Comparison of ENCODE assay signal across 13 cellular contexts in the genomic region with DNA sequence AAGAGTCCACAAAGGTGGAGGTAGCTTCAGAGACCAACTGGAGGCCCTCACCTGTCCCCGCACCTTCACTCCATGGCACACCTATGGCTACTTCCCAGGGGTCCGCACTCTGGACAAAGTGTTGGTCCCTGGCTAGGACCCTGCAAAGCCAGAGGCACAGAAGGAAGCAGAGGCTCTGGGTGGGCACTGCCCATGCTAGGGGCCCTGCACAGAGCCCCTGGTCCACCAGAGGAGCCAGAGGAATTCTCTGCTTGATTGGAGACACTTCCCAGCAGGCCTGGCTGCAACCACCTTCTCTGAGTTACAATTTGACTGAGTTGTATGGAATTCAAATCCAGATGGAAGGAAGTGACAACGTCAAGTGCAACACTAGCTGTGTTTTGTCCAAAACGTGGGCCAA. TPM values are rescaled to one million over a fixed set of nuclear protein-coding genes. Genes with fewer than 3 reads are reported as not detected.
DNase-seq lines count a peak whose midpoint lies in the region; ATAC-seq and TF ChIP-seq lines count a peak whose summit lies in the region.
"Had no signal": no experiment of that assay in that cellular context is flagged by ENCODE, and none has a peak within 500 bp of the region (broad histone marks: within the 10 kb centered on the region; RNA-seq: fewer than 3 reads in every experiment).

No MANE protein-coding gene starts in this region.

- H3K9me3 Mint-ChIP-seq in CD4-positive, CD25-positive, alpha-beta regulatory T cell = no peaks in the 10 kb centered on the region
- no peaks in the 10 kb centered on the region for H3K9me3 Mint-ChIP-seq in GM23338
- H3K9me3 Mint-ChIP-seq in dendritic cell treated with granulocyte-macrophage colony-stimulating factor and Interleukin-4, amounts not matched to agents 40 ng/mL and 50 ng/mL, for 4 days = no peaks in the 10 kb centered on the region
- no peaks in the 10 kb centered on the region for H3K9me3 Mint-ChIP-seq in activated CD8-positive, alpha-beta T cell treated with anti-CD3 and anti-CD28 coated beads, Interleukin-2, amount 10 ng/mL, durations not matched to agents 7 days and 5 days (ENCODE audit: insufficient read depth)

- H3K36me3 Mint-ChIP-seq in CD4-positive, CD25-positive, alpha-beta regulatory T cell = no peaks in the 10 kb centered on the region
- peaks cover 6% of the 10 kb centered on the region for H3K36me3 Mint-ChIP-seq in GM23338 (ENCODE audit: low read depth)
- H3K36me3 Mint-ChIP-seq in dendritic cell treated with granulocyte-macrophage colony-stimulating factor and Interleukin-4, amounts not matched to agents 40 ng/mL and 50 ng/mL, for 4 days (ENCODE audit: low read depth) = peaks cover 20% of the 10 kb centered on the region
- peaks cover 11% of the 10 kb centered on the region for H3K36me3 Mint-ChIP-seq in activated CD8-positive, alpha-beta T cell treated with anti-CD3 and anti-CD28 coated beads, Interleukin-2, amount 10 ng/mL, durations not matched to agents 7 days and 5 days (ENCODE audit: low read depth)

- H3K27ac Mint-ChIP-seq in CD4-positive, CD25-positive, alpha-beta regulatory T cell = no peak overlapping the region
- no peak overlapping the region for H3K27ac Mint-ChIP-seq in GM23338
- peak overlapping the region; percentile 86 for H3K27ac Mint-ChIP-seq in dendritic cell treated with granulocyte-macrophage colony-stimulating factor and Interleukin-4, amounts not matched to agents 40 ng/mL and 50 ng/mL, for 4 days
- no peak overlapping the region for H3K27ac Mint-ChIP-seq in activated CD8-positive, alpha-beta T cell treated with anti-CD3 and anti-CD28 coated beads, Interleukin-2, amount 10 ng/mL, durations not matched to agents 7 days and 5 days

- no peaks in the 10 kb centered on the region for H3K9me3 ChIP-seq in CD4-positive, CD25-positive, alpha-beta regulatory T cell (ENCODE audit: control insufficient read depth in 2 of 2, low read length in 2 of 2)
- H3K9me3 ChIP-seq in osteoblast (ENCODE audit: low read depth, low read length) (no peaks in the 10 kb centered on the region), MM.1S (replicated peaks; ENCODE audit: insufficient read depth, low read length) (no peaks in the 10 kb centered on the region)

- H3K9me2 ChIP-seq in GM23338 (ENCODE audit: insufficient read depth) = no peaks in the 10 kb centered on the region
- H3K9me2 ChIP-seq in MM.1S (replicated peaks; ENCODE audit: insufficient read depth, low read length) = no peaks in the 10 kb centered on the region

- no peak overlapping the region for H3K27ac ChIP-seq in CD4-positive, CD25-positive, alpha-beta regulatory T cell (ENCODE audit: insufficient read depth, low read length, poor library complexity, severe bottlenecking)
- H3K27ac ChIP-seq in GM23338 (ENCODE audit: low read depth) (no peak overlapping the region), osteoblast (ENCODE audit: low read depth, low read length) (no peak overlapping the region), MM.1S (ENCODE audit: low read length) (no peak overlapping the region)
- H3K27ac ChIP-seq: HL-60 had no signal

- intact Hi-C loops in dendritic cell treated with granulocyte-macrophage colony-stimulating factor and Interleukin-4, amounts not matched to agents 40 ng/mL and 50 ng/mL, for 4 days (cut with micrococcal nuclease) = no loop called here

- H2AFZ ChIP-seq in GM23338 = no peak overlapping the region
- no peak overlapping the region for H2AFZ ChIP-seq in osteoblast (ENCODE audit: low read length)
- no peak overlapping the region for H2AFZ ChIP-seq in MM.1S (ENCODE audit: low read length)

- H3K4me3 ChIP-seq in CD4-positive, CD25-positive, alpha-beta regulatory T cell (ENCODE audit: low read depth, low read length) = no peak overlapping the region
- no peak overlapping the region for H3K4me3 ChIP-seq in GM23338
- no peak overlapping the region for H3K4me3 ChIP-seq in osteoblast (ENCODE audit: insufficient read depth, low read length)
- H3K4me3 ChIP-seq in MM.1S (ENCODE audit: low read length) = no peak overlapping the region

- H3K4me3 Mint-ChIP-seq in CD4-positive, CD25-positive, alpha-beta regulatory T cell = peak overlapping the region; percentile 43 to 71 (median 63)
- no peak overlapping the region for H3K4me3 Mint-ChIP-seq in GM23338
- H3K4me3 Mint-ChIP-seq in dendritic cell treated with granulocyte-macrophage colony-stimulating factor and Interleukin-4, amounts not matched to agents 40 ng/mL and 50 ng/mL, for 4 days = peak overlapping the region; percentile 4
- H3K4me3 Mint-ChIP-seq in activated CD8-positive, alpha-beta T cell treated with anti-CD3 and anti-CD28 coated beads, Interleukin-2, amount 10 ng/mL, durations not matched to agents 7 days and 5 days = no peak overlapping the region

- H3K9ac ChIP-seq in MM.1S (ENCODE audit: low read length) = no peak overlapping the region

- H4K20me1 ChIP-seq in GM23338 (replicated peaks; ENCODE audit: insufficient read depth) (no peaks in the 10 kb centered on the region; the same call in 1 of the 2 replicates), osteoblast (ENCODE audit: insufficient read depth, low read length) (peaks cover 13% of the 10 kb centered on the region), MM.1S (ENCODE audit: insufficient read depth, low read length) (no peaks in the 10 kb centered on the region)

- H3K4me2 ChIP-seq in GM23338 (no peak overlapping the region), osteoblast (ENCODE audit: insufficient read depth, low read length) (no peak overlapping the region), MM.1S (ENCODE audit: low read depth, low read length) (no peak overlapping the region)

- no peaks in the 10 kb centered on the region for H3K4me1 ChIP-seq in CD4-positive, CD25-positive, alpha-beta regulatory T cell (ENCODE audit: control insufficient read depth, insufficient read depth, low read length, poor library complexity, severe bottlenecking)
- H3K4me1 ChIP-seq in GM23338 (ENCODE audit: insufficient read depth) = peaks cover 11% of the 10 kb centered on the region; the same call in 1 of the 2 replicates
- H3K4me1 ChIP-seq in osteoblast (ENCODE audit: insufficient read depth, low read length) = no peaks in the 10 kb centered on the region
- peaks cover 9% of the 10 kb centered on the region; the same call in 1 of the 2 replicates for H3K4me1 ChIP-seq in MM.1S (ENCODE audit: low read length)

- H3K27me3 Mint-ChIP-seq in CD4-positive, CD25-positive, alpha-beta regulatory T cell = peaks cover 7% of the 10 kb centered on the region
- H3K27me3 Mint-ChIP-seq in GM23338 (ENCODE audit: insufficient read depth, low read depth, poor library complexity) = peaks cover 15% of the 10 kb centered on the region
- H3K27me3 Mint-ChIP-seq in dendritic cell treated with granulocyte-macrophage colony-stimulating factor and Interleukin-4, amounts not matched to agents 40 ng/mL and 50 ng/mL, for 4 days = peaks cover 7% of the 10 kb centered on the region
- H3K27me3 Mint-ChIP-seq in activated CD8-positive, alpha-beta T cell treated with anti-CD3 and anti-CD28 coated beads, Interleukin-2, amount 10 ng/mL, durations not matched to agents 7 days and 5 days (ENCODE audit: low read depth) = peaks cover 17% of the 10 kb centered on the region

- POLR2A ChIA-PET in activated CD8-positive, alpha-beta T cell treated with anti-CD3 and anti-CD28 coated beads, Interleukin-2, amount 10 ng/mL, durations not matched to agents 7 days and 5 days (lab: Charles Lee) = no interaction called here

- CTCF ChIA-PET in activated CD8-positive, alpha-beta T cell treated with anti-CD3 and anti-CD28 coated beads, Interleukin-2, amount 10 ng/mL, durations not matched to agents 7 days and 5 days (lab: Charles Lee) = interaction anchor here (1.4 kb wide), 1 partner anchor 30 kb away, joined by 4 read pairs; the partner anchor contains the start of gene FAAP20

- peaks cover 0 to 6% (median 0%) of the 10 kb centered on the region in 4 donors for H3K4me1 Mint-ChIP-seq in CD4-positive, CD25-positive, alpha-beta regulatory T cell
- H3K4me1 Mint-ChIP-seq in GM23338 = peaks cover 7% of the 10 kb centered on the region
- H3K4me1 Mint-ChIP-seq in dendritic cell treated with granulocyte-macrophage colony-stimulating factor and Interleukin-4, amounts not matched to agents 40 ng/mL and 50 ng/mL, for 4 days (ENCODE audit: low read depth) = peaks cover 49% of the 10 kb centered on the region
- H3K4me1 Mint-ChIP-seq in activated CD8-positive, alpha-beta T cell treated with anti-CD3 and anti-CD28 coated beads, Interleukin-2, amount 10 ng/mL, durations not matched to agents 7 days and 5 days (ENCODE audit: low read depth) = peaks cover 10% of the 10 kb centered on the region

- H3K79me2 ChIP-seq in GM23338 (replicated peaks; ENCODE audit: insufficient read depth) (peaks cover 13% of the 10 kb centered on the region), osteoblast (ENCODE audit: insufficient read depth, low read length) (peaks cover 17% of the 10 kb centered on the region), MM.1S (ENCODE audit: low read length) (peaks cover 12% of the 10 kb centered on the region)

- H3K36me3 ChIP-seq in CD4-positive, CD25-positive, alpha-beta regulatory T cell (ENCODE audit: control insufficient read depth, insufficient read depth, low read length) = no peaks in the 10 kb centered on the region
- H3K36me3 ChIP-seq in GM23338 (ENCODE audit: insufficient read depth) (no peaks in the 10 kb centered on the region), osteoblast (ENCODE audit: insufficient read depth, low read length) (peaks cover 7% of the 10 kb centered on the region), MM.1S (replicated peaks; ENCODE audit: insufficient read depth, low read length) (no peaks in the 10 kb centered on the region)

- no peak for TF ChIP-seq CTCF in GM23338 (conservative IDR thresholded peaks at IDR 0.05; ENCODE audit: low read depth in 2 of 2)
- no peak for TF ChIP-seq CTCF in osteoblast (IDR thresholded peaks at IDR 0.05; ENCODE audit: extremely low read depth, low read depth, low read length)
- TF ChIP-seq CTCF in MM.1S (IDR thresholded peaks at IDR 0.05; ENCODE audit: low read length) = no peak

- no peak for DNase-seq in CD4-positive, CD25-positive, alpha-beta regulatory T cell
- DNase-seq in GM23338 (ENCODE audit: low spot score) = peak; percentile 1
- DNase-seq in osteoblast (ENCODE audit: insufficient read length, low spot score, missing footprints) = peak; percentile 87
- DNase-seq in DMS79 (lab: John Stamatoyannopoulos, UW) = no peak
- no peak for DNase-seq in activated CD8-positive, alpha-beta T cell treated with anti-CD3 and anti-CD28 coated beads, Interleukin-2, amount 10 ng/mL, durations not matched to agents 7 days and 5 days
- no peak for DNase-seq in MM.1S
- DNase-seq: H7, KG1, NCI-H1092, NCI-H446, NCI-H748 treated with DMSO at 0.1 percent for 48 hours had no signal

- H3F3A ChIP-seq in GM23338 (replicated peaks; ENCODE audit: low read depth) (no peaks in the 10 kb centered on the region), MM.1S (ENCODE audit: insufficient read depth, low read length) (no peaks in the 10 kb centered on the region)

- ATAC-seq in CD4-positive, CD25-positive, alpha-beta regulatory T cell (ENCODE audit: low read depth in 2 of 2) = no peak
- ATAC-seq in GM23338 = no peak
- ATAC-seq in activated CD8-positive, alpha-beta T cell treated with anti-CD3 and anti-CD28 coated beads, Interleukin-2, amount 10 ng/mL, durations not matched to agents 7 days and 5 days = no peak

- H3K27me3 ChIP-seq in CD4-positive, CD25-positive, alpha-beta regulatory T cell (ENCODE audit: control insufficient read depth, insufficient read depth, low read length) = no peaks in the 10 kb centered on the region
- H3K27me3 ChIP-seq in GM23338 (ENCODE audit: insufficient read depth) (no peaks in the 10 kb centered on the region), osteoblast (ENCODE audit: insufficient read depth, low read length) (no peaks in the 10 kb centered on the region), MM.1S (replicated peaks; ENCODE audit: insufficient read depth, low read length) (peaks cover 51% of the 10 kb centered on the region)

RNA-seq across cellular contexts. Expression of gene SKI, which starts 3.1 kb away (rescaled TPM):
- total RNA-seq in CD4-positive, CD25-positive, alpha-beta regulatory T cell = 218 TPM
- polyA plus RNA-seq in CD4-positive, CD25-positive, alpha-beta regulatory T cell = under 1 TPM; 0.25 to 0.57 (median 0.31) TPM
- total RNA-seq in GM23338 (2014; rRNA removed; shearing (Covaris generic)) = 62.8 and 66.8 TPM in 2 replicates
- polyA plus RNA-seq in GM23338 (2016; fragmentation: Nextera tagmentation; extraction: Ambion mirVana) = 9.3 and 10.4 TPM in 2 replicates
- 48.9 TPM in 2 replicates for total RNA-seq in osteoblast
- 10 to 100 TPM; 41.2 to 41.4 TPM for total RNA-seq in activated CD8-positive, alpha-beta T cell treated with anti-CD3 and anti-CD28 coated beads, Interleukin-2, amount 10 ng/mL, durations not matched to agents 7 days and 5 days

RNA-seq across cellular contexts. Expression of gene FAAP20, which starts 30.5 kb away (rescaled TPM):
- total RNA-seq in CD4-positive, CD25-positive, alpha-beta regulatory T cell = 40.4 TPM
- polyA plus RNA-seq in CD4-positive, CD25-positive, alpha-beta regulatory T cell = 10 to 100 TPM; 40.0 to 66.5 (median 51.5) TPM
- 54.3 and 79.1 TPM in 2 replicates for total RNA-seq in GM23338 (2014; rRNA removed; shearing (Covaris generic))
- 167 and 173 TPM in 2 replicates for polyA plus RNA-seq in GM23338 (2016; fragmentation: Nextera tagmentation; extraction: Ambion mirVana)
- 18.6 and 25.3 TPM in 2 replicates for total RNA-seq in osteoblast
- 10 to 100 TPM; 69.7 to 74.4 TPM for total RNA-seq in activated CD8-positive, alpha-beta T cell treated with anti-CD3 and anti-CD28 coated beads, Interleukin-2, amount 10 ng/mL, durations not matched to agents 7 days and 5 days

Comparison
In these comparisons a context has a peak if more than half of its experiments do, and no peak if none do; other contexts are left out.
1. DNase-seq: peak in GM23338 (single experiment) and osteoblast (single experiment); none in CD4-positive, CD25-positive, alpha-beta regulatory T cell (0 of 3), DMS79 (single experiment), activated CD8-positive, alpha-beta T cell treated with anti-CD3 and anti-CD28 coated beads, Interleukin-2, amount 10 ng/mL, durations not matched to agents 7 days and 5 days (single experiment) and MM.1S (single experiment).
2. H3K4me3 Mint-ChIP-seq: peak in CD4-positive, CD25-positive, alpha-beta regulatory T cell (4 of 4) and dendritic cell treated with granulocyte-macrophage colony-stimulating factor and Interleukin-4, amounts not matched to agents 40 ng/mL and 50 ng/mL, for 4 days (single experiment); none in GM23338 (single experiment) and activated CD8-positive, alpha-beta T cell treated with anti-CD3 and anti-CD28 coated beads, Interleukin-2, amount 10 ng/mL, durations not matched to agents 7 days and 5 days (single experiment).